ENCODE assay signal across 9 cellular contexts in the genomic region with DNA sequence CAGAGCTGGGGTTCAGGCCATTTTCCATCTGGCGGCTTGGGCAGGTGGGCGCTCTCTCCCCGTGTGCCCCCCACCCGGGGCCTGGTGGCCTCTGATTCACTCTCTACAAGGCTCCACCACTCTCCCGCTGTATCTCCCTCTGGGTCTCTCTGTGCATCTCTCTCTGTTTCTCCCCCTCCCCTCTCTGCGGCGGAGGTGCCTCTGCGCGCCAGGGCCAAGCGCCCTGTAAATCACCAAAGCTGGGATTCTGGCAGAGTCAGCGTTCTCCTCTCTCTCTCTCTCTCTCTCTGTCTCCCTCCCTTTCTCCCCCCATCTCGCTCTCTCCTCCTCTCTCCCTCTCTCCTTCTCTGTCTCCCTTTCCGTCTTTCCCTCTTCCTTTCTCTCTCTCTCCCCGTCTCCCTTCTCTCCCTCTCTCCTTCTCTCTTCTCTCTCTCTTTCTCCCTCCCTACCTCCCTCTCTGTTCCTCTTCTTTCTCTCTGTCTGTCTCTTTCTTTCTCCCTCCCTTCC. TPM values are rescaled to one million over a fixed set of nuclear protein-coding genes. Genes with fewer than 3 reads are reported as not detected.
DNase-seq lines count a peak whose midpoint lies in the region; ATAC-seq, FAIRE-seq and TF ChIP-seq lines count a peak whose summit lies in the region.
"Had no signal": no experiment of that assay in that cellular context is flagged by ENCODE, and none has a peak within 500 bp of the region (broad histone marks: within the 10 kb centered on the region; RNA-seq: fewer than 3 reads in every experiment).

No MANE protein-coding gene starts in this region.

- SMC1A ChIA-PET in GM12878 (lab: Charles Lee; ENCODE audit: uncharacterized antibody, unreplicated experiment), result interaction anchor here (1.2 kb wide), 1 partner anchor 59 kb away, joined by 3 read pairs; no protein-coding TSS in a partner anchor

- POLR2A ChIA-PET in HCT116 (lab: Charles Lee), result no interaction called here
- POLR2A ChIA-PET in GM12878 (lab: Charles Lee), result interaction anchor here (2.8 kb wide), 1 partner anchor 12 kb away, joined by 7 read pairs; no protein-coding TSS in a partner anchor

- no peak for FAIRE-seq in GM12878 (lab: Jason Lieb, UNC)
- no peak for FAIRE-seq in RCC 7860 (lab: Jason Lieb, UNC)

- RAD21 ChIA-PET in HCT116 (lab: Charles Lee; ENCODE audit: low non-redundant PET in 1 of 2, low total read pairs in 2 of 2, uncharacterized antibody in 2 of 2, unreplicated experiment in 2 of 2), result no interaction called here
- RAD21 ChIA-PET in GM12878 (lab: Charles Lee; ENCODE audit: unreplicated experiment), result no interaction called here

- H3K4me1 ChIP-seq in HCT116 (ENCODE audit: control insufficient read depth in 1 of 2, insufficient read depth in 2 of 2, low read length in 2 of 2) (peaks cover 16 to 59% of the 10 kb centered on the region in 2 experiments), GM12878 (ENCODE audit: control insufficient read depth, insufficient read depth, low read length) (peaks cover 35% of the 10 kb centered on the region), stomach (peaks cover 59 to 93% (median 83%) of the 10 kb centered on the region in 4 donors)

- H3K27me3 ChIP-seq in HCT116 (ENCODE audit: insufficient read depth, low read length) (no peaks in the 10 kb centered on the region), GM12878 (replicated peaks in 1 of 2; ENCODE audit: control insufficient read depth in 2 of 2, insufficient read depth in 2 of 2, low read length in 1 of 2) (no peaks in the 10 kb centered on the region), stomach (no peaks in the 10 kb centered on the region)

- no peak for TF ChIP-seq RAD21 in HCT116 (IDR thresholded peaks at IDR 0.05; ENCODE audit: low read depth)
- no peak for TF ChIP-seq RAD21 in GM12878 (IDR thresholded peaks at IDR 0.05; ENCODE audit: insufficient read depth, low read depth, low read length)

- WGBS in GM12878 (ENCODE audit: insufficient coverage, insufficient replicate concordance, low lambda C conversion rate, missing lambda C conversion rate), result 71% methylated on average over 14 of the region's 14 CpGs
- WGBS in stomach, 5 donors, result 38 to 52% (median 41%) methylated on average over 13 to 14 of the region's 14 CpGs

- in situ Hi-C loops in GM12878 (cut with MboI), result loop anchor here (25.0 kb wide), 1 partner anchor 1508 kb away; a partner anchor contains a TSS

- peaks cover 93% of the 10 kb centered on the region for H3K79me2 ChIP-seq in HCT116 (ENCODE audit: insufficient read depth, low read length)
- H3K79me2 ChIP-seq in GM12878 (ENCODE audit: control insufficient read depth, insufficient read depth, low read length), result peaks cover 94% of the 10 kb centered on the region

- H3K9ac ChIP-seq in HCT116 (ENCODE audit: low read length), result no peak overlapping the region
- peak overlapping the region; percentile 64 for H3K9ac ChIP-seq in GM12878 (ENCODE audit: control insufficient read depth, insufficient read depth, low read length)

- intact Hi-C loops in HCT116 (cut with micrococcal nuclease), result no loop called here
- intact Hi-C loops in GM12878 (cut with micrococcal nuclease; ENCODE audit: unreplicated experiment), result no loop called here
- intact Hi-C loops in stomach (cut with DNase I; ENCODE audit: low total_unique reads), result no loop called here

- DNase-seq in HCT116 (ENCODE audit: low read depth, low spot score), result no peak
- DNase-seq in GM12878 (ENCODE audit: low read depth, low spot score), result no peak
- no peak for DNase-seq in left lobe of liver (ENCODE audit: low spot score)
- no peak for DNase-seq in stomach
- DNase-seq in NCI-H2171 (lab: John Stamatoyannopoulos, UW), result no peak
- DNase-seq in RCC 7860 (ENCODE audit: low spot score), result no peak
- no peak for DNase-seq in activated CD4-positive, alpha-beta T cell treated with anti-CD3 and anti-CD28 coated beads for 48 hours
- DNase-seq: NCI-H1092 treated with DMSO at 0.1 percent for 48 hours had no signal

- H3K4me3 ChIP-seq in HCT116 (replicated peaks in 1 of 2; ENCODE audit: low read depth in 1 of 2, low read length in 2 of 2), result no peak overlapping the region
- peak overlapping the region; percentile 73 for H3K4me3 ChIP-seq in GM12878
- H3K4me3 ChIP-seq in stomach, result peak overlapping the region; percentile 75 to 95 (median 86)

- H4K20me1 ChIP-seq in HCT116 (ENCODE audit: insufficient read depth), result no peaks in the 10 kb centered on the region; the same call in 1 of the 2 replicates
- H4K20me1 ChIP-seq in GM12878 (ENCODE audit: control insufficient read depth, insufficient read depth), result no peaks in the 10 kb centered on the region

- CTCF ChIA-PET in HCT116 (lab: Charles Lee), result no interaction called here
- CTCF ChIA-PET in GM12878 (lab: Yijun Ruan, JAX), result interaction anchor here (1.3 kb wide), 1 partner anchor 58 kb away, joined by 4 read pairs; no protein-coding TSS in a partner anchor

- no peak for TF ChIP-seq CTCF in HCT116 (IDR thresholded peaks at IDR 0.05 in 2 of 3, conservative IDR thresholded peaks at IDR 0.05 in 1 of 3; ENCODE audit: borderline replicate concordance in 1 of 3, insufficient read depth in 1 of 3, low read depth in 2 of 3, low read length in 2 of 3)
- no peak for TF ChIP-seq CTCF in GM12878 (IDR thresholded peaks at IDR 0.05 in 2 of 3, conservative IDR thresholded peaks at IDR 0.05 in 1 of 3; ENCODE audit: control insufficient read depth in 2 of 3, extremely low read depth in 1 of 3, insufficient read depth in 1 of 3, low read depth in 3 of 3, low read length in 3 of 3)
- TF ChIP-seq CTCF in stomach (IDR thresholded peaks at IDR 0.05), result no peak

- H3K9me3 ChIP-seq in HCT116 (ENCODE audit: control insufficient read depth in 1 of 2, insufficient read depth in 1 of 2, low read depth in 1 of 2, low read length in 2 of 2) (no peaks in the 10 kb centered on the region), GM12878 (replicated peaks; ENCODE audit: control insufficient read depth, insufficient read depth, low read length) (no peaks in the 10 kb centered on the region), stomach (no peaks in the 10 kb centered on the region)

- BruUV-seq in HCT116 (replicated peaks; lab: Mats Ljungman, UMichigan) (no TSS peak), GM12878 (replicated peaks; lab: Mats Ljungman, UMichigan) (no TSS peak)

- no peaks in the 10 kb centered on the region; a peak in 1 of 4 replicates for H3K36me3 ChIP-seq in HCT116 (ENCODE audit: control insufficient read depth in 1 of 2, insufficient read depth in 2 of 2, low read length in 2 of 2)
- peaks cover 0 to 3% of the 10 kb centered on the region in 2 experiments; a peak in 3 of 4 replicates for H3K36me3 ChIP-seq in GM12878 (ENCODE audit: control insufficient read depth in 2 of 2, insufficient read depth in 2 of 2, low read length in 1 of 2)
- H3K36me3 ChIP-seq in stomach, result peaks cover 0 to 5% (median 0%) of the 10 kb centered on the region in 4 donors

- H3K4me2 ChIP-seq in HCT116 (ENCODE audit: low read length), result no peak overlapping the region
- peak overlapping the region; percentile 97 for H3K4me2 ChIP-seq in GM12878 (ENCODE audit: control insufficient read depth, insufficient read depth)

- TF ChIP-seq EP300 in GM12878 (IDR thresholded peaks at IDR 0.05; ENCODE audit: borderline replicate concordance in 1 of 2, control insufficient read depth in 1 of 2, low read depth in 2 of 2, low read length in 2 of 2) (no peak), stomach (IDR thresholded peaks at IDR 0.05) (no peak)

- no peaks in the 10 kb centered on the region for H3K9me2 ChIP-seq in HCT116 (ENCODE audit: insufficient read depth)

- no peak for TF ChIP-seq POLR2A in HCT116 (IDR thresholded peaks at IDR 0.05; ENCODE audit: borderline replicate concordance, extremely low read depth, insufficient read depth, insufficient read length)
- TF ChIP-seq POLR2A in GM12878 (IDR thresholded peaks at IDR 0.05; ENCODE audit: low read depth, low read length), result no peak
- TF ChIP-seq POLR2A in stomach (IDR thresholded peaks at IDR 0.05), result no peak

- H3K27ac ChIP-seq in HCT116 (ENCODE audit: low read depth, low read length) (peak overlapping the region; percentile 36; the same call in 1 of the 2 replicates), GM12878 (ENCODE audit: control insufficient read depth, insufficient read depth) (peak overlapping the region; percentile 92), stomach (peak overlapping the region; percentile 95 to 100 (median 99))

- no peak for ATAC-seq in HCT116
- ATAC-seq in GM12878, result no peak
- ATAC-seq in left lobe of liver, result peak; percentile 0
- no peak for ATAC-seq in GM18907 (IDR thresholded peaks at IDR 0.05; ENCODE audit: unreplicated experiment)

- H2AFZ ChIP-seq in HCT116 (ENCODE audit: low read depth, low read length, poor library complexity, severe bottlenecking), result no peak overlapping the region
- no peak overlapping the region for H2AFZ ChIP-seq in GM12878 (ENCODE audit: control insufficient read depth, low read depth, low read length)

TF ChIP-seq in HCT116, 20 proteins besides CTCF, POLR2A, EP300 and RAD21 (continues in another document):
- TF ChIP-seq TCF7L2 (IDR thresholded peaks at IDR 0.05; ENCODE audit: borderline replicate concordance, extremely low read depth, insufficient read depth, insufficient read length) (no peak), POLR2AphosphoS5 (IDR thresholded peaks at IDR 0.05; ENCODE audit: low read depth, low read length) (no peak)

RNA-seq across cellular contexts. Expression of a gene that starts 3.9 kb away (rescaled TPM):
- total RNA-seq in HCT116 (2021; ENCODE audit: unreplicated experiment) (116 TPM), GM12878 (2014; rRNA removed) (8.8 and 9.2 TPM in 2 replicates), GM12878 (2014; rRNA removed; fragmentation: Illumina TruSeq; extraction: Trizol) (2.8 and 5.3 TPM in 2 replicates), GM12878 (2021) (50.5 and 53.5 TPM in 2 replicates), left lobe of liver (203 TPM), stomach (100 to 1,000 TPM in 2 of 5 donors, 10 to 100 TPM in 3; 32.3 to 251 (median 94.2) TPM)
- polyA plus RNA-seq in HCT116 (2012), result 42.8 and 55.4 TPM in 2 replicates
- 77.1 and 95.5 TPM in 2 replicates for total RNA-seq in GM12878 (2013; cell fraction: nucleolus; rRNA removed)
- polyA plus RNA-seq in GM12878 (2011; ENCODE audit: low read depth), result 3.6 TPM
- polyA plus RNA-seq in GM12878 (2011; rRNA removed) (0.86 and 1.6 TPM in 2 replicates), GM12878 (2014; fragmentation: Illumina TruSeq; extraction: Trizol) (4.6 and 11.1 TPM in 2 replicates), GM12878 (2014; fragmentation: Nextera tagmentation; extraction: Ambion mirVana) (1 to 10 TPM in 1 of 2 experiments, under 1 TPM in 1; 0.71 to 1.1 TPM), GM12878 (2014; rRNA removed) (13.8 and 16.8 TPM in 2 replicates), GM12878 (2016; fragmentation: Nextera tagmentation; extraction: Ambion mirVana) (10 to 100 TPM; 18.5 to 22.2 TPM), stomach (10 to 100 TPM; 16.7 to 61.5 (median 34.2) TPM)
- polyA plus RNA-seq in GM12878 (2011; cell fraction: cytosol; rRNA removed), result 2.1 and 2.2 TPM in 2 replicates
- polyA plus RNA-seq in GM12878 (2011; cell fraction: nucleus; rRNA removed), result 11.0 and 19.5 TPM in 2 replicates
- 12.5 and 13.5 TPM in 2 replicates for polyA plus RNA-seq in GM12878 (2012)
- polyA minus RNA-seq in GM12878 (2011; rRNA and poly(A)+ RNA removed), result 3.4 and 7.2 TPM in 2 replicates
- polyA minus RNA-seq in GM12878 (2011; cell fraction: cytosol; rRNA and poly(A)+ RNA removed), result 8.4 and 9.6 TPM in 2 replicates
- polyA minus RNA-seq in GM12878 (2011; cell fraction: nucleus; rRNA and poly(A)+ RNA removed), result 8.9 and 14.9 TPM in 2 replicates

Comparison
In these comparisons a context has a peak if more than half of its experiments do, and no peak if none do; other contexts are left out.
1. H3K27ac ChIP-seq: peak in every context shown above with its lines; median percentile 99 in stomach; 92 in GM12878; 36 in HCT116.
2. H3K4me3 ChIP-seq: peak in GM12878 (single experiment) and stomach (4 of 4); none in HCT116 (0 of 2).